ENCODE assay signal across 8 cellular contexts in genomic region chr1:32817815-32818786, GRCh38. TPM values are rescaled to one million over a fixed set of nuclear protein-coding genes. Genes with fewer than 3 reads are reported as not detected.
DNase-seq lines count a peak whose midpoint lies in the region; ATAC-seq and TF ChIP-seq lines count a peak whose summit lies in the region.

No MANE protein-coding gene starts in this region.

- H2AFZ ChIP-seq in GM23248 (peak overlapping the region; percentile 86), KMS-11 (ENCODE audit: low read depth) (0 out of 2 replicates have a peak overlapping the region, but pooled peaks have one; percentile 28), neural progenitor cell (replicated peaks) (peak overlapping the region; percentile 27)

- H4K20me1 ChIP-seq in GM23248 (ENCODE audit: insufficient read depth) (no peaks in the 10 kb centered on the region; the same call in 1 of the 2 replicates), KMS-11 (ENCODE audit: insufficient read depth) (peaks cover 7% of the 10 kb centered on the region), neural progenitor cell (ENCODE audit: low read depth) (no peaks in the 10 kb centered on the region)

- H3K27ac Mint-ChIP-seq in activated naive CD8-positive, alpha-beta T cell, result peak overlapping the region; percentile 99
- peak overlapping the region; percentile 47 for H3K27ac Mint-ChIP-seq in neural progenitor cell

- TF ChIP-seq CTCF in KMS-11 (conservative IDR thresholded peaks at IDR 0.05; ENCODE audit: low read depth, low read length) (no peak), neural progenitor cell (IDR thresholded peaks at IDR 0.05) (no peak)

- H3K9me2 ChIP-seq in GM23248 (ENCODE audit: insufficient read depth), result no peaks in the 10 kb centered on the region

- H3K4me1 ChIP-seq in GM23248 (ENCODE audit: insufficient read depth), result peaks cover 28% of the 10 kb centered on the region
- H3K4me1 ChIP-seq in KMS-11 (ENCODE audit: low read depth, poor library complexity, severe bottlenecking), result peaks cover 65% of the 10 kb centered on the region
- peaks cover 22% of the 10 kb centered on the region for H3K4me1 ChIP-seq in neural progenitor cell

- H3K36me3 ChIP-seq in GM23248 (ENCODE audit: low read depth), result no peaks in the 10 kb centered on the region; the same call in 1 of the 2 replicates
- H3K36me3 ChIP-seq in KMS-11 (ENCODE audit: insufficient read depth), result 0 out of 2 replicates have a peak, but pooled peaks cover 4% of the 10 kb centered on the region
- H3K36me3 ChIP-seq in neural progenitor cell, result no peaks in the 10 kb centered on the region

- peaks cover 93% of the 10 kb centered on the region for H3K79me2 ChIP-seq in GM23248 (ENCODE audit: insufficient read depth)
- peaks cover 98% of the 10 kb centered on the region for H3K79me2 ChIP-seq in KMS-11 (ENCODE audit: insufficient read depth, low read depth)
- H3K79me2 ChIP-seq in neural progenitor cell (ENCODE audit: low read depth), result peaks cover 88% of the 10 kb centered on the region

- peak overlapping the region; percentile 87 for H3K4me3 ChIP-seq in GM23248
- H3K4me3 ChIP-seq in KMS-11 (IDR thresholded peaks at IDR 0.05; ENCODE audit: insufficient read depth, low read depth, low read length), result peak overlapping the region; percentile 71
- H3K4me3 ChIP-seq in neural progenitor cell, result peak overlapping the region; percentile 86

- in situ Hi-C loops in GM23248 (cut with MboI), result no loop called here

- H3K4me1 Mint-ChIP-seq in activated naive CD8-positive, alpha-beta T cell (ENCODE audit: low read depth), result peaks cover 56% of the 10 kb centered on the region
- peaks cover 29% of the 10 kb centered on the region for H3K4me1 Mint-ChIP-seq in neural progenitor cell

- peak overlapping the region; percentile 100 for H3K4me3 Mint-ChIP-seq in activated naive CD8-positive, alpha-beta T cell
- peak overlapping the region; percentile 99 for H3K4me3 Mint-ChIP-seq in neural progenitor cell

- H3K9me3 ChIP-seq in GM23248 (ENCODE audit: low read depth) (no peaks in the 10 kb centered on the region), neural progenitor cell (ENCODE audit: low read depth) (no peaks in the 10 kb centered on the region)

- no peaks in the 10 kb centered on the region for H3K27me3 ChIP-seq in GM23248 (replicated peaks; ENCODE audit: insufficient read depth)
- no peaks in the 10 kb centered on the region for H3K27me3 ChIP-seq in KMS-11 (ENCODE audit: insufficient read depth, low read depth)
- H3K27me3 ChIP-seq in neural progenitor cell, result no peaks in the 10 kb centered on the region

- peaks cover 20% of the 10 kb centered on the region for H3F3A ChIP-seq in GM23248 (ENCODE audit: insufficient read depth)
- peaks cover 18% of the 10 kb centered on the region for H3F3A ChIP-seq in neural progenitor cell (ENCODE audit: low read depth)

- H3K27me3 Mint-ChIP-seq in activated naive CD8-positive, alpha-beta T cell, result no peaks in the 10 kb centered on the region
- H3K27me3 Mint-ChIP-seq in neural progenitor cell (ENCODE audit: insufficient read depth, low read depth), result peaks cover 3% of the 10 kb centered on the region

- DNase-seq in DMS153 (lab: John Stamatoyannopoulos, UW), result peak; percentile 48
- peak; percentile 79 for DNase-seq in GM23248
- peak; percentile 70 for DNase-seq in RKO (ENCODE audit: low spot score)
- peak; percentile 79 for DNase-seq in glomerular visceral epithelial cell (ENCODE audit: extremely low spot score)
- DNase-seq in neural progenitor cell (ENCODE audit: low spot score), result peak; percentile 90

- H3K4me2 ChIP-seq in GM23248 (ENCODE audit: unreplicated experiment), result peak overlapping the region; percentile 90
- H3K4me2 ChIP-seq in KMS-11, result peak overlapping the region; percentile 94
- H3K4me2 ChIP-seq in neural progenitor cell, result peak overlapping the region; percentile 89

- H3K9ac ChIP-seq in GM23248 (peak overlapping the region; percentile 97), KMS-11 (peak overlapping the region; percentile 89), neural progenitor cell (peak overlapping the region; percentile 65)

- H3K27ac ChIP-seq in GM23248 (peak overlapping the region; percentile 73), KMS-11 (peak overlapping the region; percentile 92), neural progenitor cell (peak overlapping the region; percentile 93)

- WGBS in GM23248 (ENCODE audit: low coverage in 1 of 2, low lambda C conversion rate in 2 of 2, missing lambda C conversion rate in 2 of 2), 2 experiments, result 1% methylated on average over 21 to 49 of the region's 51 CpGs

- no peaks in the 10 kb centered on the region for H3K9me3 Mint-ChIP-seq in activated naive CD8-positive, alpha-beta T cell (ENCODE audit: low read depth)
- no peaks in the 10 kb centered on the region for H3K9me3 Mint-ChIP-seq in neural progenitor cell

- ATAC-seq in GM21786 (IDR thresholded peaks at IDR 0.05; ENCODE audit: unreplicated experiment), result no peak

- H3K36me3 Mint-ChIP-seq in activated naive CD8-positive, alpha-beta T cell, result peaks cover 19% of the 10 kb centered on the region
- peaks cover 14% of the 10 kb centered on the region for H3K36me3 Mint-ChIP-seq in neural progenitor cell

RNA-seq across cellular contexts. Expression of gene S100PBP, which starts 0.6 kb away (rescaled TPM):
- 25.2 and 35.0 TPM in 2 replicates for total RNA-seq in GM23248 (2014; rRNA removed; shearing (Covaris generic))
- polyA plus RNA-seq in GM23248 (2016; fragmentation: Nextera tagmentation; extraction: Ambion mirVana), result 12.1 and 15.7 TPM in 2 replicates
- total RNA-seq in neural progenitor cell (ENCODE audit: low replicate concordance), result 72.9 and 107 TPM in 2 replicates

RNA-seq across cellular contexts. Expression of gene YARS1, which starts 0.9 kb away (rescaled TPM):
- 125 and 135 TPM in 2 replicates for total RNA-seq in GM23248 (2014; rRNA removed; shearing (Covaris generic))
- 179 and 185 TPM in 2 replicates for polyA plus RNA-seq in GM23248 (2016; fragmentation: Nextera tagmentation; extraction: Ambion mirVana)
- 38.2 and 61.5 TPM in 2 replicates for total RNA-seq in neural progenitor cell (ENCODE audit: low replicate concordance)

RNA-seq across cellular contexts. Expression of gene FNDC5, which starts 52.6 kb away (rescaled TPM):
- 0.76 TPM in 1 of 2 replicates, not detected in the other for total RNA-seq in GM23248 (2014; rRNA removed; shearing (Covaris generic))
- 0.15 and 0.33 TPM in 2 replicates for polyA plus RNA-seq in GM23248 (2016; fragmentation: Nextera tagmentation; extraction: Ambion mirVana)
- 9.6 and 21.4 TPM in 2 replicates for total RNA-seq in neural progenitor cell (ENCODE audit: low replicate concordance)

Comparison
In these comparisons a context has a peak if more than half of its experiments do, and no peak if none do; other contexts are left out.
1. H2AFZ ChIP-seq: peak in every context shown above with its lines; median percentile 86 in GM23248; 28 in KMS-11; 27 in neural progenitor cell.